ENCODE assay signal across 16 cellular contexts in the genomic region with DNA sequence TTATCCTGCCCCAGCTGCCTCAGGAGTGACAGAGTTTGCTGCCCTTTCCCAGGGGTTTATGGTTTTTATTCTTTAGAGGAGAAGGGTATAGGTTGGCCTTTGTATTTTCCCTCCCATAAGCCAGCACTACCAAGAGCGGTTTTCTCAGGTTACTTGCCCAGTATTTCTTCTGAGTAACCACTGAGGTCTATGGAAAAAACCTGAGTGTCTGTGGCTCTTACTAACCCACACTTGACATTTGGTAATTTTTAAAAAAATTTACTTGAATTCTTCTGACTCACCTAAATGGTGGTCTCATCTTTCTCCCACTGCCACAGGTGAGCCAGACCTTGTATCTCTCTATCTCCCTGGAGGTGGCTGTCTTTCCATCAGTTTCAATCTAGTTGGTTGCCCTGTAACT. TPM values are rescaled to one million over a fixed set of nuclear protein-coding genes. Genes with fewer than 3 reads are reported as not detected.
DNase-seq lines count a peak whose midpoint lies in the region; ATAC-seq and TF ChIP-seq lines count a peak whose summit lies in the region.
"Had no signal": no experiment of that assay in that cellular context is flagged by ENCODE, and none has a peak within 500 bp of the region (broad histone marks: within the 10 kb centered on the region; RNA-seq: fewer than 3 reads in every experiment).

No MANE protein-coding gene starts in this region.

- WGBS in thyroid gland, 2 donors: 0% methylated on average over 1 of the region's 1 CpG

- peaks cover 89% of the 10 kb centered on the region for H3K4me1 Mint-ChIP-seq in activated naive CD4-positive, alpha-beta T cell treated with anti-CD3 and anti-CD28 coated beads, Interleukin-2, amount 50 U/mL, for 24 hours
- H3K4me1 Mint-ChIP-seq in T-helper 17 cell (peaks cover 51% of the 10 kb centered on the region), memory B cell (peaks cover 45% of the 10 kb centered on the region)

- H3K4me1 ChIP-seq in thyroid gland: peaks cover 63 to 97% of the 10 kb centered on the region in 2 donors

- no peak for TF ChIP-seq CTCF in thyroid gland (IDR thresholded peaks at IDR 0.05)

- H3K4me3 ChIP-seq in thyroid gland (replicated peaks in 1 of 3): no peak overlapping the region
- H3K4me3 ChIP-seq: skin epidermis had no signal

- no peaks in the 10 kb centered on the region for H3K9me3 Mint-ChIP-seq in activated naive CD4-positive, alpha-beta T cell treated with anti-CD3 and anti-CD28 coated beads, Interleukin-2, amount 50 U/mL, for 24 hours
- H3K9me3 Mint-ChIP-seq in memory B cell: no peaks in the 10 kb centered on the region

- H3K4me3 Mint-ChIP-seq in activated naive CD4-positive, alpha-beta T cell treated with anti-CD3 and anti-CD28 coated beads, Interleukin-2, amount 50 U/mL, for 24 hours: peak overlapping the region; percentile 27
- H3K4me3 Mint-ChIP-seq in T-helper 17 cell: no peak overlapping the region
- no peak overlapping the region for H3K4me3 Mint-ChIP-seq in memory B cell

- peaks cover 9 to 17% of the 10 kb centered on the region in 2 donors for H3K36me3 ChIP-seq in thyroid gland

- peak overlapping the region; percentile 87 for H3K27ac Mint-ChIP-seq in activated naive CD4-positive, alpha-beta T cell treated with anti-CD3 and anti-CD28 coated beads, Interleukin-2, amount 50 U/mL, for 24 hours
- H3K27ac Mint-ChIP-seq in T-helper 17 cell (peak overlapping the region; percentile 95), memory B cell (peak overlapping the region; percentile 88)

- TF ChIP-seq POLR2A in thyroid gland (IDR thresholded peaks at IDR 0.05): no peak

- H3K27ac ChIP-seq in thyroid gland: peak overlapping the region; percentile 88 to 93 (median 91)

- H3K27me3 Mint-ChIP-seq in activated naive CD4-positive, alpha-beta T cell treated with anti-CD3 and anti-CD28 coated beads, Interleukin-2, amount 50 U/mL, for 24 hours: no peaks in the 10 kb centered on the region
- H3K27me3 Mint-ChIP-seq in T-helper 17 cell (no peaks in the 10 kb centered on the region), memory B cell (no peaks in the 10 kb centered on the region)

- H3K36me3 Mint-ChIP-seq in activated naive CD4-positive, alpha-beta T cell treated with anti-CD3 and anti-CD28 coated beads, Interleukin-2, amount 50 U/mL, for 24 hours: peaks cover 14% of the 10 kb centered on the region
- H3K36me3 Mint-ChIP-seq in T-helper 17 cell (ENCODE audit: low read depth): peaks cover 9% of the 10 kb centered on the region
- H3K36me3 Mint-ChIP-seq in memory B cell: peaks cover 11% of the 10 kb centered on the region

- ATAC-seq in T-helper 17 cell (no peak), memory B cell (ENCODE audit: low read depth) (no peak), GM21576 (IDR thresholded peaks at IDR 0.05; ENCODE audit: unreplicated experiment) (no peak)

- DNase-seq in activated naive CD4-positive, alpha-beta T cell treated with Interleukin-2 at 50 U/mL for 16 hours: no peak
- DNase-seq in T-helper 17 cell (no peak), memory B cell (ENCODE audit: low spot score in 2 of 2) (no peak), thyroid gland (no peak), mucosa of gallbladder (ENCODE audit: low spot score) (no peak), DMS114 treated with DMSO at 0.1 percent for 48 hours (lab: John Stamatoyannopoulos, UW; ENCODE audit: unreplicated experiment) (no peak)
- DNase-seq: cortex of kidney, HCEC 1CT, kidney, midbrain, NCI-H1694, NCI-H510A, nucleus accumbens had no signal

- H3K9me3 ChIP-seq in T-helper 17 cell (ENCODE audit: control insufficient read depth, low read length, poor library complexity, severe bottlenecking): no peaks in the 10 kb centered on the region
- H3K9me3 ChIP-seq in thyroid gland: no peaks in the 10 kb centered on the region

- no peaks in the 10 kb centered on the region for H3K27me3 ChIP-seq in thyroid gland

- intact Hi-C loops in thyroid gland (cut with DNase I): no loop called here

RNA-seq across cellular contexts. Expression of gene SLC7A6, which starts 6.0 kb away (rescaled TPM):
- total RNA-seq in T-helper 17 cell: 100 to 1,000 TPM; 148 to 171 TPM
- 100 to 1,000 TPM in 1 of 4 donors, 10 to 100 TPM in 3; 73.1 to 116 (median 85.7) TPM for total RNA-seq in thyroid gland
- total RNA-seq in mucosa of gallbladder: 13.6 TPM

RNA-seq across cellular contexts. Expression of gene PLA2G15, which starts 25.2 kb away (rescaled TPM):
- 1 to 10 TPM; 6.6 to 7.4 TPM for total RNA-seq in T-helper 17 cell
- total RNA-seq in thyroid gland: 10 to 100 TPM; 20.8 to 40.3 (median 38.4) TPM
- 19.1 TPM for total RNA-seq in mucosa of gallbladder

RNA-seq across cellular contexts. Expression of gene ESRP2, which starts 34.4 kb away (rescaled TPM):
- total RNA-seq in T-helper 17 cell (under 1 TPM; 0.10 to 0.16 TPM), thyroid gland (10 to 100 TPM; 42.9 to 86.9 (median 50.5) TPM), mucosa of gallbladder (67.0 TPM)

RNA-seq across cellular contexts. Expression of gene SLC7A6OS, which starts 40.4 kb away (rescaled TPM):
- total RNA-seq in T-helper 17 cell (10 to 100 TPM; 35.3 to 36.0 TPM), thyroid gland (10 to 100 TPM; 13.4 to 25.8 (median 18.7) TPM), mucosa of gallbladder (15.6 TPM)

RNA-seq across cellular contexts. Expression of gene PRMT7, which starts 40.5 kb away (rescaled TPM):
- total RNA-seq in T-helper 17 cell (10 to 100 TPM; 55.2 to 59.4 TPM), thyroid gland (10 to 100 TPM; 41.7 to 57.0 (median 46.9) TPM), mucosa of gallbladder (34.3 TPM)

Comparison
In these comparisons a context has a peak if more than half of its experiments do, and no peak if none do; other contexts are left out.
1. RNA of gene ESRP2, which starts 34.4 kb away (total RNA-seq): 67.0 TPM in mucosa of gallbladder (single experiment) and 42.9 to 86.9 TPM in thyroid gland; 0.10 to 0.16 TPM in T-helper 17 cell; every median in the first group is over 10 times any median in the second.
2. Peak in every context shown above with its lines, with median percentiles within 50 percentile points of each other: H3K27ac Mint-ChIP-seq.